1 cellular context compared by ENCODE assay signal in the genomic region with DNA sequence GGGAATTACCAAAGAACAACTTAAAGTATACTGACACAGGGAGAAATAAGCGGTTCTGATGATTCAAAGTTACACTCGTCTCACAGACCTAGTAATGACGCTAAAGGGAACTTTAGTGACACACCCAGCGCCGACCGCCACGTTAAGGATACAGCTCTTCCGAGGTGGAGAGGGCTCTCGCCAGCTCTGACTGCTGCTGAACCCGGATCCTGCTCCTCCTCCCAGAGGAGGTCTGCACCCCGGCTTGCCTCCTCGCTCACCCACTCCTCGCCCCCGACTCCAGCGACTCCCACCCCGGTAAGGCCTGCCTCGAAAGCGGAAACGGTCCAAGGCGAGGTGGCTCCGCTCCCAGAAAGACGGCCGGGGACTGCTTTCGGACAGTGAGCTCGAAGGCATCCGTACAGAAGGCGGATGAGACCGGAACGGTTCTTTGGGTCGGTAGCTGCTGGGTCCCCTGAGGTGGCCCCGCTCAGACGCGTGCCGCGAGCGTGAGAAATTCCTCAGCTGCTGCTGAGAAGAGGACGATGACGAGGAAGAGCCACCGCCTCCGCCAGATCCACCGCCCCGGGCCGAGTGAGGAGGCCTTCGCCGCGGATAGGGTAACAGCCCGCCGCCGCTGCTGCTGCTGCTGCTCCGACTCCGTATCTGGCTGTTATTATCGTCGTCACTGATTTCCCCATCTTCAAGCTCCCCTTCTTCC.
A peak's percentile ranks its signal among the peaks of the same experiment; 100 is the strongest.
TF ChIP-seq lines count a peak whose summit lies in the region.

No MANE protein-coding gene starts in this region.

TF ChIP-seq in K562, 482 proteins besides CTCF, POLR2A, EP300 and RAD21 (continued from another document and continues in another):
- TF ChIP-seq, protein P1, sequence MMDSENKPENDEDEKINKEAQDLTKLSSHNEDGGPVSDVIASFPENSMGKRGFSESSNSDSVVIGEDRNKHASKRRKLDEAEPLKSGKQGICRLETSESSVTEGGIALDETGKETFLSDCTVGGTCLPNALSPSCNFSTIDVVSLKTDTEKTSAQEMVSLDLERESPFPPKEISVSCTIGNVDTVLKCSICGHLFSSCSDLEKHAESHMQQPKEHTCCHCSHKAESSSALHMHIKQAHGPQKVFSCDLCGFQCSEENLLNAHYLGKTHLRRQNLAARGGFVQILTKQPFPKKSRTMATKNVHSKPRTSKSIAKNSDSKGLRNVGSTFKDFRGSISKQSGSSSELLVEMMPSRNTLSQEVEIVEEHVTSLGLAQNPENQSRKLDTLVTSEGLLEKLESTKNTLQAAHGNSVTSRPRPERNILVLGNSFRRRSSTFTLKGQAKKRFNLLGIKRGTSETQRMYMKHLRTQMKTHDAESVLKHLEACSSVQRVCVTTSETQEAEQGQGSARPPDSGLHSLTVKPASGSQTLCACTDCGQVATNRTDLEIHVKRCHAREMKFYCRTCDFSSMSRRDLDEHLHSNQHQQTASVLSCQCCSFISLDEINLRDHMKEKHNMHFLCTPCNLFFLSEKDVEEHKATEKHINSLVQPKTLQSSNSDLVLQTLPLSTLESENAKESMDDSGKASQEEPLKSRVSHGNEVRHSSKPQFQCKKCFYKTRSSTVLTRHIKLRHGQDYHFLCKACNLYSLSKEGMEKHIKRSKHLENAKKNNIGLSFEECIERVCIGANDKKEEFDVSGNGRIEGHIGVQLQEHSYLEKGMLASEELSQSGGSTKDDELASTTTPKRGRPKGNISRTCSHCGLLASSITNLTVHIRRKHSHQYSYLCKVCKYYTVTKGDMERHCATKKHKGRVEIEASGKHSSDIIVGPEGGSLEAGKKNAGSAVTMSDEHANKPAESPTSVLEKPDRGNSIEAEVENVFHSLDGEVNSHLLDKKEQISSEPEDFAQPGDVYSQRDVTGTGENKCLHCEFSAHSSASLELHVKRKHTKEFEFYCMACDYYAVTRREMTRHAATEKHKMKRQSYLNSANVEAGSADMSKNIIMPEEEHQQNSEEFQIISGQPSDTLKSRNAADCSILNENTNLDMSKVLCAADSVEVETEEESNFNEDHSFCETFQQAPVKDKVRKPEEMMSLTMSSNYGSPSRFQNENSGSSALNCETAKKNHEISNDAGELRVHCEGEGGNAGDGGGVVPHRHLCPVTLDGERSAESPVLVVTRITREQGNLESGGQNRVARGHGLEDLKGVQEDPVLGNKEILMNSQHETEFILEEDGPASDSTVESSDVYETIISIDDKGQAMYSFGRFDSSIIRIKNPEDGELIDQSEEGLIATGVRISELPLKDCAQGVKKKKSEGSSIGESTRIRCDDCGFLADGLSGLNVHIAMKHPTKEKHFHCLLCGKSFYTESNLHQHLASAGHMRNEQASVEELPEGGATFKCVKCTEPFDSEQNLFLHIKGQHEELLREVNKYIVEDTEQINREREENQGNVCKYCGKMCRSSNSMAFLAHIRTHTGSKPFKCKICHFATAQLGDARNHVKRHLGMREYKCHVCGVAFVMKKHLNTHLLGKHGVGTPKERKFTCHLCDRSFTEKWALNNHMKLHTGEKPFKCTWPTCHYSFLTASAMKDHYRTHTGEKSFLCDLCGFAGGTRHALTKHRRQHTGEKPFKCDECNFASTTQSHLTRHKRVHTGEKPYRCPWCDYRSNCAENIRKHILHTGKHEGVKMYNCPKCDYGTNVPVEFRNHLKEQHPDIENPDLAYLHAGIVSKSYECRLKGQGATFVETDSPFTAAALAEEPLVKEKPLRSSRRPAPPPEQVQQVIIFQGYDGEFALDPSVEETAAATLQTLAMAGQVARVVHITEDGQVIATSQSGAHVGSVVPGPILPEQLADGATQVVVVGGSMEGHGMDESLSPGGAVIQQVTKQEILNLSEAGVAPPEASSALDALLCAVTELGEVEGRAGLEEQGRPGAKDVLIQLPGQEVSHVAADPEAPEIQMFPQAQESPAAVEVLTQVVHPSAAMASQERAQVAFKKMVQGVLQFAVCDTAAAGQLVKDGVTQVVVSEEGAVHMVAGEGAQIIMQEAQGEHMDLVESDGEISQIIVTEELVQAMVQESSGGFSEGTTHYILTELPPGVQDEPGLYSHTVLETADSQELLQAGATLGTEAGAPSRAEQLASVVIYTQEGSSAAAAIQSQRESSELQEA (IDR thresholded peaks at IDR 0.05; ENCODE audit: low read depth): peak; percentile 74
- TF ChIP-seq HDGF (IDR thresholded peaks at IDR 0.05): no peak
- no peak for TF ChIP-seq TAF1 (IDR thresholded peaks at IDR 0.05; ENCODE audit: control insufficient read depth, extremely low read depth, insufficient read depth, low read length, severe bottlenecking)
- no peak for TF ChIP-seq MECOM (CRISPR knock-in tag; IDR thresholded peaks at IDR 0.05)
- TF ChIP-seq CREB1 (IDR thresholded peaks at IDR 0.05): peak; percentile 26; the same call in 1 of the 2 replicates
- no peak for TF ChIP-seq CREB1 (CRISPR knock-in tag; IDR thresholded peaks at IDR 0.05)
- TF ChIP-seq, protein P2, sequence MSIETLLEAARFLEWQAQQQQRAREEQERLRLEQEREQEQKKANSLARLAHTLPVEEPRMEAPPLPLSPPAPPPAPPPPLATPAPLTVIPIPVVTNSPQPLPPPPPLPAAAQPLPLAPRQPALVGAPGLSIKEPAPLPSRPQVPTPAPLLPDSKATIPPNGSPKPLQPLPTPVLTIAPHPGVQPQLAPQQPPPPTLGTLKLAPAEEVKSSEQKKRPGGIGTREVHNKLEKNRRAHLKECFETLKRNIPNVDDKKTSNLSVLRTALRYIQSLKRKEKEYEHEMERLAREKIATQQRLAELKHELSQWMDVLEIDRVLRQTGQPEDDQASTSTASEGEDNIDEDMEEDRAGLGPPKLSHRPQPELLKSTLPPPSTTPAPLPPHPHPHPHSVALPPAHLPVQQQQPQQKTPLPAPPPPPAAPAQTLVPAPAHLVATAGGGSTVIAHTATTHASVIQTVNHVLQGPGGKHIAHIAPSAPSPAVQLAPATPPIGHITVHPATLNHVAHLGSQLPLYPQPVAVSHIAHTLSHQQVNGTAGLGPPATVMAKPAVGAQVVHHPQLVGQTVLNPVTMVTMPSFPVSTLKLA (conservative IDR thresholded peaks at IDR 0.05): peak in 1 of 2 experiments; percentile 2; a peak in 1 of 4 replicates
- TF ChIP-seq, protein P3, sequence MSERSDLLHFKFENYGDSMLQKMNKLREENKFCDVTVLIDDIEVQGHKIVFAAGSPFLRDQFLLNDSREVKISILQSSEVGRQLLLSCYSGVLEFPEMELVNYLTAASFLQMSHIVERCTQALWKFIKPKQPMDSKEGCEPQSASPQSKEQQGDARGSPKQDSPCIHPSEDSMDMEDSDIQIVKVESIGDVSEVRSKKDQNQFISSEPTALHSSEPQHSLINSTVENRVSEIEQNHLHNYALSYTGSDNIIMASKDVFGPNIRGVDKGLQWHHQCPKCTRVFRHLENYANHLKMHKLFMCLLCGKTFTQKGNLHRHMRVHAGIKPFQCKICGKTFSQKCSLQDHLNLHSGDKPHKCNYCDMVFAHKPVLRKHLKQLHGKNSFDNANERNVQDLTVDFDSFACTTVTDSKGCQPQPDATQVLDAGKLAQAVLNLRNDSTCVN (CRISPR knock-in tag; IDR thresholded peaks at IDR 0.05): no peak
- TF ChIP-seq NELFE (IDR thresholded peaks at IDR 0.05; ENCODE audit: insufficient read depth, insufficient read length): no peak
- no peak for TF ChIP-seq ZNF785 (CRISPR knock-in tag; IDR thresholded peaks at IDR 0.05)
- no peak for TF ChIP-seq TBP (optimal IDR thresholded peaks at IDR 0.05; ENCODE audit: low read depth, low read length)
- peak; percentile 63; the same call in 1 of the 2 replicates for TF ChIP-seq BHLHE40 (IDR thresholded peaks at IDR 0.05; ENCODE audit: low read length)
- TF ChIP-seq NR4A1 (CRISPR knock-in tag; IDR thresholded peaks at IDR 0.05): no peak
- TF ChIP-seq NR4A1 (tag; IDR thresholded peaks at IDR 0.05): no peak
- no peak for TF ChIP-seq ZEB2 (IDR thresholded peaks at IDR 0.05)
- TF ChIP-seq MBD2 (IDR thresholded peaks at IDR 0.05; ENCODE audit: borderline replicate concordance, low read depth): no peak
- no peak for TF ChIP-seq ZNF184 (CRISPR knock-in tag; IDR thresholded peaks at IDR 0.05)
- TF ChIP-seq, protein P4, sequence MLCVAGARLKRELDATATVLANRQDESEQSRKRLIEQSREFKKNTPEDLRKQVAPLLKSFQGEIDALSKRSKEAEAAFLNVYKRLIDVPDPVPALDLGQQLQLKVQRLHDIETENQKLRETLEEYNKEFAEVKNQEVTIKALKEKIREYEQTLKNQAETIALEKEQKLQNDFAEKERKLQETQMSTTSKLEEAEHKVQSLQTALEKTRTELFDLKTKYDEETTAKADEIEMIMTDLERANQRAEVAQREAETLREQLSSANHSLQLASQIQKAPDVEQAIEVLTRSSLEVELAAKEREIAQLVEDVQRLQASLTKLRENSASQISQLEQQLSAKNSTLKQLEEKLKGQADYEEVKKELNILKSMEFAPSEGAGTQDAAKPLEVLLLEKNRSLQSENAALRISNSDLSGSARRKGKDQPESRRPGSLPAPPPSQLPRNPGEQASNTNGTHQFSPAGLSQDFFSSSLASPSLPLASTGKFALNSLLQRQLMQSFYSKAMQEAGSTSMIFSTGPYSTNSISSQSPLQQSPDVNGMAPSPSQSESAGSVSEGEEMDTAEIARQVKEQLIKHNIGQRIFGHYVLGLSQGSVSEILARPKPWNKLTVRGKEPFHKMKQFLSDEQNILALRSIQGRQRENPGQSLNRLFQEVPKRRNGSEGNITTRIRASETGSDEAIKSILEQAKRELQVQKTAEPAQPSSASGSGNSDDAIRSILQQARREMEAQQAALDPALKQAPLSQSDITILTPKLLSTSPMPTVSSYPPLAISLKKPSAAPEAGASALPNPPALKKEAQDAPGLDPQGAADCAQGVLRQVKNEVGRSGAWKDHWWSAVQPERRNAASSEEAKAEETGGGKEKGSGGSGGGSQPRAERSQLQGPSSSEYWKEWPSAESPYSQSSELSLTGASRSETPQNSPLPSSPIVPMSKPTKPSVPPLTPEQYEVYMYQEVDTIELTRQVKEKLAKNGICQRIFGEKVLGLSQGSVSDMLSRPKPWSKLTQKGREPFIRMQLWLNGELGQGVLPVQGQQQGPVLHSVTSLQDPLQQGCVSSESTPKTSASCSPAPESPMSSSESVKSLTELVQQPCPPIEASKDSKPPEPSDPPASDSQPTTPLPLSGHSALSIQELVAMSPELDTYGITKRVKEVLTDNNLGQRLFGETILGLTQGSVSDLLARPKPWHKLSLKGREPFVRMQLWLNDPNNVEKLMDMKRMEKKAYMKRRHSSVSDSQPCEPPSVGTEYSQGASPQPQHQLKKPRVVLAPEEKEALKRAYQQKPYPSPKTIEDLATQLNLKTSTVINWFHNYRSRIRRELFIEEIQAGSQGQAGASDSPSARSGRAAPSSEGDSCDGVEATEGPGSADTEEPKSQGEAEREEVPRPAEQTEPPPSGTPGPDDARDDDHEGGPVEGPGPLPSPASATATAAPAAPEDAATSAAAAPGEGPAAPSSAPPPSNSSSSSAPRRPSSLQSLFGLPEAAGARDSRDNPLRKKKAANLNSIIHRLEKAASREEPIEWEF (CRISPR knock-in tag; IDR thresholded peaks at IDR 0.05): no peak
- TF ChIP-seq ZC3H11A (IDR thresholded peaks at IDR 0.05; ENCODE audit: low read depth, low read length): no peak
- no peak for TF ChIP-seq JUN (IDR thresholded peaks at IDR 0.05; ENCODE audit: borderline replicate concordance, low read depth, low read length)
- TF ChIP-seq JUN (CRISPR knock-in tag; IDR thresholded peaks at IDR 0.05; ENCODE audit: borderline replicate concordance): no peak
- TF ChIP-seq ZC3H4 (CRISPR knock-in tag; IDR thresholded peaks at IDR 0.05; ENCODE audit: borderline replicate concordance): peak; percentile 41; the same call in 1 of the 2 replicates
- no peak for TF ChIP-seq COPS2 (conservative IDR thresholded peaks at IDR 0.05)
- TF ChIP-seq GTF2F1 (IDR thresholded peaks at IDR 0.05; ENCODE audit: low read depth, low read length): no peak
- no peak for TF ChIP-seq ZNF76 (CRISPR knock-in tag; IDR thresholded peaks at IDR 0.05; ENCODE audit: borderline replicate concordance)
- TF ChIP-seq GABPB1 (CRISPR knock-in tag; IDR thresholded peaks at IDR 0.05): no peak
- TF ChIP-seq HLTF (IDR thresholded peaks at IDR 0.05): no peak
- no peak for TF ChIP-seq TBL1XR1 (IDR thresholded peaks at IDR 0.05; ENCODE audit: low read length in 2 of 2)
- no peak for TF ChIP-seq RHOXF2B (CRISPR knock-in tag; conservative IDR thresholded peaks at IDR 0.05)
- no peak for TF ChIP-seq CTBP1 (IDR thresholded peaks at IDR 0.05; ENCODE audit: borderline replicate concordance)
- TF ChIP-seq, protein P5, sequence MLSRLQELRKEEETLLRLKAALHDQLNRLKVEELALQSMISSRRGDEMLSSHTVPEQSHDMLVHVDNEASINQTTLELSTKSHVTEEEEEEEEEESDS (CRISPR knock-in tag; IDR thresholded peaks at IDR 0.05): no peak
- no peak for TF ChIP-seq KLF1 (tag; IDR thresholded peaks at IDR 0.05)
- TF ChIP-seq, protein P6, sequence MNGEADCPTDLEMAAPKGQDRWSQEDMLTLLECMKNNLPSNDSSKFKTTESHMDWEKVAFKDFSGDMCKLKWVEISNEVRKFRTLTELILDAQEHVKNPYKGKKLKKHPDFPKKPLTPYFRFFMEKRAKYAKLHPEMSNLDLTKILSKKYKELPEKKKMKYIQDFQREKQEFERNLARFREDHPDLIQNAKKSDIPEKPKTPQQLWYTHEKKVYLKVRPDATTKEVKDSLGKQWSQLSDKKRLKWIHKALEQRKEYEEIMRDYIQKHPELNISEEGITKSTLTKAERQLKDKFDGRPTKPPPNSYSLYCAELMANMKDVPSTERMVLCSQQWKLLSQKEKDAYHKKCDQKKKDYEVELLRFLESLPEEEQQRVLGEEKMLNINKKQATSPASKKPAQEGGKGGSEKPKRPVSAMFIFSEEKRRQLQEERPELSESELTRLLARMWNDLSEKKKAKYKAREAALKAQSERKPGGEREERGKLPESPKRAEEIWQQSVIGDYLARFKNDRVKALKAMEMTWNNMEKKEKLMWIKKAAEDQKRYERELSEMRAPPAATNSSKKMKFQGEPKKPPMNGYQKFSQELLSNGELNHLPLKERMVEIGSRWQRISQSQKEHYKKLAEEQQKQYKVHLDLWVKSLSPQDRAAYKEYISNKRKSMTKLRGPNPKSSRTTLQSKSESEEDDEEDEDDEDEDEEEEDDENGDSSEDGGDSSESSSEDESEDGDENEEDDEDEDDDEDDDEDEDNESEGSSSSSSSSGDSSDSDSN (IDR thresholded peaks at IDR 0.05; ENCODE audit: borderline replicate concordance in 1 of 2, low read depth in 2 of 2, low read length in 2 of 2): peak; percentile 14 to 19; a peak in 1 of 4 replicates
- no peak for TF ChIP-seq CBFA2T3 (IDR thresholded peaks at IDR 0.05)
- TF ChIP-seq SNRNP70 (optimal IDR thresholded peaks at IDR 0.05; ENCODE audit: low read depth, low read length): no peak
- TF ChIP-seq GABPB2 (CRISPR knock-in tag; conservative IDR thresholded peaks at IDR 0.05): no peak
- no peak for TF ChIP-seq XRCC3 (IDR thresholded peaks at IDR 0.05)
- no peak for TF ChIP-seq SLC30A9 (CRISPR knock-in tag; IDR thresholded peaks at IDR 0.05)
- TF ChIP-seq STAT5B (CRISPR knock-in tag; IDR thresholded peaks at IDR 0.05): no peak
- TF ChIP-seq, protein P7, sequence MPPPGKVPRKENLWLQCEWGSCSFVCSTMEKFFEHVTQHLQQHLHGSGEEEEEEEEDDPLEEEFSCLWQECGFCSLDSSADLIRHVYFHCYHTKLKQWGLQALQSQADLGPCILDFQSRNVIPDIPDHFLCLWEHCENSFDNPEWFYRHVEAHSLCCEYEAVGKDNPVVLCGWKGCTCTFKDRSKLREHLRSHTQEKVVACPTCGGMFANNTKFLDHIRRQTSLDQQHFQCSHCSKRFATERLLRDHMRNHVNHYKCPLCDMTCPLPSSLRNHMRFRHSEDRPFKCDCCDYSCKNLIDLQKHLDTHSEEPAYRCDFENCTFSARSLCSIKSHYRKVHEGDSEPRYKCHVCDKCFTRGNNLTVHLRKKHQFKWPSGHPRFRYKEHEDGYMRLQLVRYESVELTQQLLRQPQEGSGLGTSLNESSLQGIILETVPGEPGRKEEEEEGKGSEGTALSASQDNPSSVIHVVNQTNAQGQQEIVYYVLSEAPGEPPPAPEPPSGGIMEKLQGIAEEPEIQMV (tag; conservative IDR thresholded peaks at IDR 0.05; ENCODE audit: low read depth): no peak
- no peak for TF ChIP-seq CAMTA2 (CRISPR knock-in tag; conservative IDR thresholded peaks at IDR 0.05)
- TF ChIP-seq FOSL1 (tag; conservative IDR thresholded peaks at IDR 0.05): no peak
- no peak for TF ChIP-seq CBX2 (IDR thresholded peaks at IDR 0.05; ENCODE audit: insufficient read depth, low read length, poor library complexity, severe bottlenecking)
- TF ChIP-seq NCOA2 (IDR thresholded peaks at IDR 0.05; ENCODE audit: partially characterized antibody in 2 of 2): no peak
